In genomic region chr18:72058851-72059250, GRCh38 we compare ENCODE assay signal across 34 cellular contexts.
"Had no signal": no experiment of that assay in that cellular context is flagged by ENCODE, and none has a peak within 500 bp of the region (broad histone marks: within the 10 kb centered on the region; RNA-seq: fewer than 3 reads in every experiment).

No MANE protein-coding gene starts in this region.

- H3K36me3 ChIP-seq: MG63 had no signal

- H3K27me3 ChIP-seq: MG63 had no signal

- H3K4me3 ChIP-seq: MG63 had no signal

- H3K9me3 ChIP-seq: MG63 had no signal

- DNase-seq: Karpas-422, Kasumi-1, MG63, MM.1S, MV-4-11, NCI-H1048, NCI-H1092, NCI-H1092 treated with DMSO at 0.1 percent for 48 hours, NCI-H1105, NCI-H1105 treated with DMSO at 0.1 percent for 48 hours, NCI-H1417, NCI-H1417 treated with DMSO at 0.1 percent for 48 hours, NCI-H1436, NCI-H1436 treated with DMSO at 0.1 percent for 48 hours, NCI-H146, NCI-H1694, NCI-H1694 treated with DMSO at 0.1 percent for 48 hours, NCI-H187, NCI-H187 treated with DMSO at 0.1 percent for 48 hours, NCI-H1930, NCI-H2029, NCI-H2029 treated with DMSO at 0.1 percent for 48 hours, NCI-H2081, NCI-H2081 treated with DMSO at 0.1 percent for 48 hours, NCI-H2107, NCI-H2171, NCI-H2171 treated with DMSO at 0.1 percent for 48 hours, NCI-H2227 treated with DMSO at 0.1 percent for 48 hours, NCI-H226, NCI-H345, NCI-H446, NCI-H446 treated with DMSO at 0.1 percent for 48 hours, NCI-H510A, NCI-H510A treated with DMSO at 0.1 percent for 48 hours had no signal
